In the genomic region with DNA sequence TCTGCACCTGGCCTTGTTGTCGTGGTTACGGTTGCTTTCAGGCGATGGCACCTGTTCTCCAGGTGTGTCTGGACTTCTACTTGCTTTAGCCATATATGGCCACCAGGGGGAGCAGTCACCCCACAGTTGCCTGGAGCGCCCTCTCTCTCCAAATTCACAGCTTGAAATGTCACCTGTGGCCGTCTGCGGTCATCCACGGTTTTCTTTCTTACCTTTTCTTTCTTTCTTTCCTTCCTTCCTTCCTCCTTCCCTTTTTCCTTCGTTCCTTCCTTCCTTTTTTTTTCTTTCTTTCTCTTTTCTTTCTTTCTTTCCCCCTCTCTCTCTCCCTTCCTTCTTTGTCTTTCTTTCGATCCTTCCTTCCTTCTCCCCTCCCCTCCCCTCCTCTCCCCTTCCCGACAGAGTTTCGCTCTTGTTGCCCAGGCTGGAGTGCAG, we compare ENCODE assay signal across 8 cellular contexts.
DNase-seq lines count a peak whose midpoint lies in the region; ATAC-seq and TF ChIP-seq lines count a peak whose summit lies in the region.

No MANE protein-coding gene starts in this region.

- no peak overlapping the region for H2AFZ ChIP-seq in osteoblast (ENCODE audit: low read length)

- 41 to 45% methylated on average over 11 of the region's 11 CpGs for WGBS in tibial nerve, 2 donors

- no peak overlapping the region for H3K4me2 ChIP-seq in osteoblast (ENCODE audit: insufficient read depth, low read length)

- no peak overlapping the region for H3K4me3 ChIP-seq in osteoblast (ENCODE audit: insufficient read depth, low read length)
- H3K4me3 ChIP-seq in tibial nerve: no peak overlapping the region

- TF ChIP-seq CTCF in GM13976 (IDR thresholded peaks at IDR 0.05; ENCODE audit: borderline replicate concordance, control extremely low read depth, extremely low read depth, insufficient read depth, missing control alignments): peak; percentile 61
- TF ChIP-seq CTCF in osteoblast (IDR thresholded peaks at IDR 0.05; ENCODE audit: extremely low read depth, low read depth, low read length): peak; percentile 75
- TF ChIP-seq CTCF in tibial nerve (IDR thresholded peaks at IDR 0.05): peak; percentile 17 to 63 (median 54)

- H3K27ac ChIP-seq in osteoblast (ENCODE audit: low read depth, low read length) (no peak overlapping the region), tibial nerve (no peak overlapping the region)

- no peak for TF ChIP-seq POLR2A in tibial nerve (IDR thresholded peaks at IDR 0.05)

- no peaks in the 10 kb centered on the region for H4K20me1 ChIP-seq in osteoblast (ENCODE audit: insufficient read depth, low read length)

- DNase-seq in GM13976 (ENCODE audit: low spot score) (peak; percentile 62), NCI-H748 treated with DMSO at 0.1 percent for 48 hours (lab: John Stamatoyannopoulos, UW) (peak; percentile 89), osteoblast (ENCODE audit: insufficient read length, low spot score, missing footprints) (peak; percentile 22), tibial nerve (ENCODE audit: low spot score in 2 of 2) (peak in 1 of 2 donors; percentile 41)
- peak; percentile 34 for DNase-seq in activated CD8-positive, alpha-beta memory T cell treated with anti-CD3 and anti-CD28 coated beads, Interleukin-2, amount 50 U/mL, for 1 hour (ENCODE audit: extremely low read depth)

- no peaks in the 10 kb centered on the region for H3K36me3 ChIP-seq in osteoblast (ENCODE audit: insufficient read depth, low read length)
- H3K36me3 ChIP-seq in tibial nerve: peaks cover 0 to 21% (median 0%) of the 10 kb centered on the region in 3 donors

- in situ Hi-C loops in GM13976 (cut with MboI; ENCODE audit: low sequenced_read_pairs, unreplicated experiment): no loop called here

- no peak for TF ChIP-seq EP300 in tibial nerve (IDR thresholded peaks at IDR 0.05)

- H3K27me3 ChIP-seq in osteoblast (ENCODE audit: insufficient read depth, low read length) (no peaks in the 10 kb centered on the region), tibial nerve (no peaks in the 10 kb centered on the region)

- peak; percentile 54 for ATAC-seq in HG03095 (IDR thresholded peaks at IDR 0.05; ENCODE audit: unreplicated experiment)
- peak; percentile 84 for ATAC-seq in esophagus mucosa
- ATAC-seq in HG03159 (IDR thresholded peaks at IDR 0.05; ENCODE audit: unreplicated experiment): no peak

- H3K9me3 ChIP-seq in osteoblast (ENCODE audit: low read depth, low read length): no peaks in the 10 kb centered on the region
- no peaks in the 10 kb centered on the region for H3K9me3 ChIP-seq in tibial nerve

- no peaks in the 10 kb centered on the region for H3K79me2 ChIP-seq in osteoblast (ENCODE audit: insufficient read depth, low read length)

- H3K4me1 ChIP-seq in osteoblast (ENCODE audit: insufficient read depth, low read length) (no peaks in the 10 kb centered on the region), tibial nerve (no peaks in the 10 kb centered on the region)
